Comparison of ENCODE assay signal across 1 cellular context in genomic region chr2:13201924-13202323, GRCh38.
TF ChIP-seq lines count a peak whose summit lies in the region.

No MANE protein-coding gene starts in this region.

TF ChIP-seq in H1, 55 proteins besides CTCF, POLR2A, EP300 and RAD21:
- no peak for TF ChIP-seq SUZ12 (IDR thresholded peaks at IDR 0.05; ENCODE audit: low read length)
- TF ChIP-seq JUN (IDR thresholded peaks at IDR 0.05; ENCODE audit: low read depth, low read length), result no peak
- TF ChIP-seq CHD2 (IDR thresholded peaks at IDR 0.05; ENCODE audit: low read length), result no peak
- TF ChIP-seq CBX5 (IDR thresholded peaks at IDR 0.05; ENCODE audit: low read depth, low read length), result no peak
- no peak for TF ChIP-seq BCL11A (IDR thresholded peaks at IDR 0.05; ENCODE audit: low read depth in 2 of 2, low read length in 2 of 2)
- TF ChIP-seq SIX5 (IDR thresholded peaks at IDR 0.05; ENCODE audit: low read depth, low read length), result no peak
- no peak for TF ChIP-seq POLR2AphosphoS5 (IDR thresholded peaks at IDR 0.05; ENCODE audit: low read depth, low read length)
- no peak for TF ChIP-seq KDM1A (IDR thresholded peaks at IDR 0.05; ENCODE audit: borderline replicate concordance, low read length)
